ENCODE assay signal across 8 cellular contexts in the genomic region with DNA sequence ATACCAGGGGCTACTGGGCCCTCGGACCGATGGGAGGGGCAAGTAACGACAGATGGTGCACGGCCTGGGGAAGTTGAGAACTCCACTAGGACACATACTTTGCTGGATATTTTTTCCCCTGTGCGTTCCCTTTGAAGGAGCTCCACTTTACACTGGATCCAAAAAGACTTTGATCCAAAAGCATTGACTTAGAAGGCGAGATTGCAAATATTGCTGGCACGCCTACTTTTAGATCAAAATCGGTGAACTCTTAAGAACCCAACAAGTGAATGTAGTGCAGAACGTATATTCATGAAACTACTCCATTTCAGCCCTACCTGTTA.
A peak's percentile ranks its signal among the peaks of the same experiment; 100 is the strongest.
DNase-seq lines count a peak whose midpoint lies in the region; ATAC-seq, FAIRE-seq and TF ChIP-seq lines count a peak whose summit lies in the region.

No MANE protein-coding gene starts in this region.

- DNase-seq in NCI-H82 treated with DMSO at 0.1 percent for 48 hours (lab: John Stamatoyannopoulos, UW; ENCODE audit: unreplicated experiment) (peak; percentile 57), epithelial cell of prostate (ENCODE audit: low read depth, low spot score) (no peak), retinal pigment epithelial cell (ENCODE audit: low read depth) (no peak), GM20000 (ENCODE audit: low spot score) (no peak), HUDEP-2 (lab: John Stamatoyannopoulos, UW; ENCODE audit: unreplicated experiment in 76 of 76) (no peak), RCC 7860 (ENCODE audit: low spot score) (no peak)

- peak; percentile 29 for ATAC-seq in GM18868 (IDR thresholded peaks at IDR 0.05; ENCODE audit: unreplicated experiment)
- ATAC-seq in GM18505 (IDR thresholded peaks at IDR 0.05; ENCODE audit: unreplicated experiment): no peak

- TF ChIP-seq CTCF in retinal pigment epithelial cell (conservative IDR thresholded peaks at IDR 0.05; ENCODE audit: low read depth, low read length) (no peak), GM20000 (IDR thresholded peaks at IDR 0.05; ENCODE audit: extremely low read depth, missing control alignments) (no peak)

- H3K4me3 ChIP-seq in retinal pigment epithelial cell (ENCODE audit: low read length): peak overlapping the region; percentile 78

- no peak for FAIRE-seq in RCC 7860 (lab: Jason Lieb, UNC)

- H3K27ac ChIP-seq in epithelial cell of prostate: peak overlapping the region; percentile 85

- TF ChIP-seq POLR2A in GM18505 (IDR thresholded peaks at IDR 0.05; ENCODE audit: borderline replicate concordance, extremely low read depth, insufficient read depth, insufficient read length): no peak
